Comparison of ENCODE assay signal across 1 cellular context in genomic region chr22:29820941-29821789, GRCh38.
TF ChIP-seq lines count a peak whose summit lies in the region.

No MANE protein-coding gene starts in this region.

TF ChIP-seq in HepG2, 621 proteins besides CTCF, POLR2A, EP300 and RAD21 (continued from another document and continues in another):
- TF ChIP-seq ZNF749 (CRISPR knock-in tag; IDR thresholded peaks at IDR 0.05; ENCODE audit: borderline replicate concordance) (no peak), TFE3 (CRISPR knock-in tag; IDR thresholded peaks at IDR 0.05) (no peak), ZNF607 (CRISPR knock-in tag; IDR thresholded peaks at IDR 0.05; ENCODE audit: borderline replicate concordance) (no peak), ZNF326 (CRISPR knock-in tag; IDR thresholded peaks at IDR 0.05; ENCODE audit: borderline replicate concordance) (no peak), MYNN (CRISPR knock-in tag; IDR thresholded peaks at IDR 0.05; ENCODE audit: low read depth) (no peak), HOXA3 (CRISPR knock-in tag; IDR thresholded peaks at IDR 0.05) (no peak; the same call in 1 of the 2 replicates), RXRB (CRISPR knock-in tag; IDR thresholded peaks at IDR 0.05; ENCODE audit: borderline replicate concordance) (no peak), MEIS2 (CRISPR knock-in tag; IDR thresholded peaks at IDR 0.05) (0 out of 2 replicates have a peak, but pooled peaks have one; percentile 27), ZKSCAN1 (IDR thresholded peaks at IDR 0.05; ENCODE audit: low read length) (no peak), SP2 (CRISPR knock-in tag; IDR thresholded peaks at IDR 0.05) (no peak), ZNF101 (CRISPR knock-in tag; IDR thresholded peaks at IDR 0.05; ENCODE audit: borderline replicate concordance, low read depth) (no peak), MIXL1 (CRISPR knock-in tag; IDR thresholded peaks at IDR 0.05) (no peak), EEA1 (CRISPR knock-in tag; IDR thresholded peaks at IDR 0.05; ENCODE audit: borderline replicate concordance) (no peak), NFE2L2 (IDR thresholded peaks at IDR 0.05; ENCODE audit: low read length) (no peak), REXO4 (CRISPR knock-in tag; IDR thresholded peaks at IDR 0.05; ENCODE audit: borderline replicate concordance) (no peak), CENPT (CRISPR knock-in tag; IDR thresholded peaks at IDR 0.05; ENCODE audit: low read depth) (no peak), ZNF691 (CRISPR knock-in tag; IDR thresholded peaks at IDR 0.05; ENCODE audit: borderline replicate concordance, low read depth) (no peak), ZNF121 (CRISPR knock-in tag; IDR thresholded peaks at IDR 0.05) (peak; percentile 47; the same call in 1 of the 2 replicates), ZNF552 (CRISPR knock-in tag; IDR thresholded peaks at IDR 0.05; ENCODE audit: borderline replicate concordance) (no peak), CEBPG (CRISPR knock-in tag; IDR thresholded peaks at IDR 0.05) (peak; percentile 53; the same call in 1 of the 2 replicates), CEBPB (IDR thresholded peaks at IDR 0.05; ENCODE audit: borderline replicate concordance, low read depth, low read length) (peak; percentile 63; the same call in 1 of the 2 replicates), MEF2D (CRISPR knock-in tag; IDR thresholded peaks at IDR 0.05) (no peak), PAXIP1 (CRISPR knock-in tag; conservative IDR thresholded peaks at IDR 0.05) (peak; percentile 46; the same call in 1 of the 2 replicates), ZNF180 (CRISPR knock-in tag; IDR thresholded peaks at IDR 0.05; ENCODE audit: borderline replicate concordance, low read depth) (no peak), RBAK (CRISPR knock-in tag; IDR thresholded peaks at IDR 0.05) (no peak), SMARCC2 (IDR thresholded peaks at IDR 0.05) (no peak), MTERF4 (CRISPR knock-in tag; IDR thresholded peaks at IDR 0.05) (no peak), UBTF (CRISPR knock-in tag; IDR thresholded peaks at IDR 0.05) (no peak), ETS1 (CRISPR knock-in tag; IDR thresholded peaks at IDR 0.05) (no peak), ZNF75D (CRISPR knock-in tag; IDR thresholded peaks at IDR 0.05; ENCODE audit: borderline replicate concordance) (no peak), MTF1 (CRISPR knock-in tag; IDR thresholded peaks at IDR 0.05) (no peak), MAX (IDR thresholded peaks at IDR 0.05) (no peak), ATF4 (CRISPR knock-in tag; IDR thresholded peaks at IDR 0.05) (no peak), MLXIP (CRISPR knock-in tag; IDR thresholded peaks at IDR 0.05; ENCODE audit: borderline replicate concordance) (no peak), ZNF782 (CRISPR knock-in tag; IDR thresholded peaks at IDR 0.05; ENCODE audit: borderline replicate concordance) (no peak), NKX3-1 (CRISPR knock-in tag; IDR thresholded peaks at IDR 0.05) (no peak), HOXA7 (CRISPR knock-in tag; IDR thresholded peaks at IDR 0.05) (no peak), ZNF207 (IDR thresholded peaks at IDR 0.05; ENCODE audit: borderline replicate concordance) (no peak), ZNF512B (CRISPR knock-in tag; IDR thresholded peaks at IDR 0.05; ENCODE audit: borderline replicate concordance) (no peak), ATF1 (CRISPR knock-in tag; IDR thresholded peaks at IDR 0.05) (no peak), ZNF136 (CRISPR knock-in tag; IDR thresholded peaks at IDR 0.05; ENCODE audit: low read depth) (no peak), ZNF619 (CRISPR knock-in tag; IDR thresholded peaks at IDR 0.05) (no peak), ZNF704 (CRISPR knock-in tag; IDR thresholded peaks at IDR 0.05; ENCODE audit: borderline replicate concordance) (no peak), ZBTB7B (CRISPR knock-in tag; IDR thresholded peaks at IDR 0.05) (no peak), TSC22D2 (CRISPR knock-in tag; IDR thresholded peaks at IDR 0.05; ENCODE audit: borderline replicate concordance) (no peak)
